In genomic region chr4:55625835-55626234, GRCh38 we compare ENCODE assay signal across 12 cellular contexts. TPM values are rescaled to one million over a fixed set of nuclear protein-coding genes. Genes with fewer than 3 reads are reported as not detected.
"Had no signal": no experiment of that assay in that cellular context is flagged by ENCODE, and none has a peak within 500 bp of the region (broad histone marks: within the 10 kb centered on the region; RNA-seq: fewer than 3 reads in every experiment).

No MANE protein-coding gene starts in this region.

- H3K4me1 ChIP-seq: HAP-1 had no signal

- H3K27ac ChIP-seq: GM23248, HL-60 had no signal

- H2AFZ ChIP-seq: GM23248 had no signal

- H3K9me3 ChIP-seq: HAP-1 had no signal

- FAIRE-seq: HepG2 had no signal

- H3K36me3 ChIP-seq: HAP-1 had no signal

- DNase-seq: GM23248, GOT3, H7, HFFc6, KG1 had no signal

- H3K9ac ChIP-seq: GM23248 had no signal

- ATAC-seq: HCT116, HepG2 had no signal

- H3K4me3 ChIP-seq: GM23248, HAP-1 had no signal

RNA-seq across cellular contexts. Expression of gene NMU, which starts 10.3 kb away (rescaled TPM):
- total RNA-seq: GM23248, HepG2, HFFc6 had no signal
- polyA plus RNA-seq: GM23248, HepG2 had no signal

RNA-seq across cellular contexts. Expression of gene PDCL2, which starts 33.8 kb away (rescaled TPM):
- total RNA-seq: GM23248, H4, H7, HepG2, HFFc6, HT1080 had no signal
- polyA plus RNA-seq: GM23248, HepG2, IgD-negative memory B cell had no signal
